15 cellular contexts compared by ENCODE assay signal in the genomic region with DNA sequence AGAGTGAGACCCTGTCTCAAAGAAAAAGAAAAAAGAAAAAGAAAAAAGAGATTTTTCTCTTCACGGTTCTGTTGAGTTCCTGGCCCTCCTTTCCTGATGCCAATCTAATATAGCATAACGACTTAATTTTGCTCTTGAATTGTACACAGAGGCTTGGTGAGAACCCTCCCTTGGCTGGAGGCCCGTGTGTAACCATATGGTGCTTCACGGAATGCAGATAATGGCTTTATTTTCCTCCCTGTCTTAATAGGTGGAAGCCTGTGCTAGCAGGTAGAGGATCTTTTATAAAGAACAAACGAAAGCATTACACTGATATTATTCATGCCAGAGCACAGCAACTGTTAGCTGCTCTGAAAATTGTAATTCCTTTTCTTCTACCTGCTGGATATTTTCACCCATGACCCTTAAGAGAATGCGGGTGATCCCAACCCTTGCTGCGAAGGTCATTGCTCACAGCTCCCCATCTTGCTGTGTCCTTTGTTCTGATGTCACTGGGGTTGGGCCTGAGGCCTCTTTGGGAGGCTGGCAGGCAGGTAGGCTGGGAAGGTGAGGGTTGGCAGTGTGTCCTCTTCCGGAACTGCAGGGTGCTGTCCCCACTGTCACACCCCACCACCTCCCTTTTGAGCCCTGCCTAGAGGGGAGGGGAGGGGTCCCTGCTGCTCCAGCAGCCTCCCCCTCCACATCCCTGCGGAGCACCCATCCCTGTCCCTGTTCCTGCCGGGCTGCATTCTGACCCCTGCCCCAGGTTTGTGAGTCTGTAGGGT.
"Had no signal": no experiment of that assay in that cellular context is flagged by ENCODE, and none has a peak within 500 bp of the region (broad histone marks: within the 10 kb centered on the region; RNA-seq: fewer than 3 reads in every experiment).

No MANE protein-coding gene starts in this region.

- H3K27me3 Mint-ChIP-seq: activated naive CD8-positive, alpha-beta T cell treated with anti-CD3 and anti-CD28 coated beads, Interleukin-2, amount 10 ng/mL, durations not matched to agents 7 days and 5 days had no signal

- H3K36me3 ChIP-seq: breast epithelium, heart right ventricle, left ventricle myocardium inferior, thoracic aorta, uterus had no signal

- H3K27ac Mint-ChIP-seq: activated CD4-positive, alpha-beta memory T cell treated with anti-CD3 and anti-CD28 coated beads, Interleukin-2, amount 10 ng/mL, durations not matched to agents 7 days and 5 days; activated naive CD8-positive, alpha-beta T cell treated with anti-CD3 and anti-CD28 coated beads, Interleukin-2, amount 10 ng/mL, durations not matched to agents 7 days and 5 days; memory B cell; nephron; stimulated activated naive CD8-positive, alpha-beta T cell treated with anti-CD3 and anti-CD28 coated beads, Interleukin-15, Interleukin-2, amounts not matched to agents 100 ng/mL and 50 ng/mL, for 24 hours had no signal

- H3K27ac ChIP-seq: breast epithelium, heart right ventricle, left ventricle myocardium inferior, thoracic aorta, uterus had no signal

- H3K27me3 ChIP-seq: breast epithelium, heart right ventricle, uterus had no signal

- H3K9me3 ChIP-seq: breast epithelium, heart right ventricle, left ventricle myocardium inferior, thoracic aorta, uterus had no signal

- DNase-seq: activated CD4-positive, alpha-beta memory T cell treated with anti-CD3 and anti-CD28 coated beads, Interleukin-2, amount 10 ng/mL, durations not matched to agents 7 days and 5 days; activated gamma-delta T cell treated with Interleukin-2 at 50 U/mL for 16 hours; activated naive CD8-positive, alpha-beta T cell treated with anti-CD3 and anti-CD28 coated beads, Interleukin-2, amount 10 ng/mL, durations not matched to agents 7 days and 5 days; activated T-cell treated with anti-CD3 and anti-CD28 coated beads, Interleukin-2, amount 50 U/mL, for 48 hours; anterior cingulate cortex; foreskin melanocyte; heart right ventricle; left ventricle myocardium inferior; stimulated activated CD4-positive, alpha-beta T cell treated with anti-CD3 and anti-CD28 coated beads, Interleukin-2, amount 100 ng/mL, for 48 hours; uterus had no signal

- H3K9me3 Mint-ChIP-seq: activated CD4-positive, alpha-beta memory T cell treated with anti-CD3 and anti-CD28 coated beads, Interleukin-2, amount 10 ng/mL, durations not matched to agents 7 days and 5 days; activated naive CD8-positive, alpha-beta T cell treated with anti-CD3 and anti-CD28 coated beads, Interleukin-2, amount 10 ng/mL, durations not matched to agents 7 days and 5 days; stimulated activated naive CD8-positive, alpha-beta T cell treated with anti-CD3 and anti-CD28 coated beads, Interleukin-15, Interleukin-2, amounts not matched to agents 100 ng/mL and 50 ng/mL, for 24 hours had no signal

- H3K4me1 ChIP-seq: breast epithelium, uterus had no signal

- H3K36me3 Mint-ChIP-seq: activated naive CD8-positive, alpha-beta T cell treated with anti-CD3 and anti-CD28 coated beads, Interleukin-2, amount 10 ng/mL, durations not matched to agents 7 days and 5 days; memory B cell had no signal

- H3K4me1 Mint-ChIP-seq: activated CD4-positive, alpha-beta memory T cell treated with anti-CD3 and anti-CD28 coated beads, Interleukin-2, amount 10 ng/mL, durations not matched to agents 7 days and 5 days; activated naive CD8-positive, alpha-beta T cell treated with anti-CD3 and anti-CD28 coated beads, Interleukin-2, amount 10 ng/mL, durations not matched to agents 7 days and 5 days; memory B cell had no signal

- H3K4me3 ChIP-seq: breast epithelium, heart right ventricle, left ventricle myocardium inferior, thoracic aorta, uterus had no signal

- ATAC-seq: heart right ventricle had no signal

- H3K4me3 Mint-ChIP-seq: activated CD4-positive, alpha-beta memory T cell treated with anti-CD3 and anti-CD28 coated beads, Interleukin-2, amount 10 ng/mL, durations not matched to agents 7 days and 5 days; activated naive CD8-positive, alpha-beta T cell treated with anti-CD3 and anti-CD28 coated beads, Interleukin-2, amount 10 ng/mL, durations not matched to agents 7 days and 5 days; memory B cell; nephron; stimulated activated naive CD8-positive, alpha-beta T cell treated with anti-CD3 and anti-CD28 coated beads, Interleukin-15, Interleukin-2, amounts not matched to agents 100 ng/mL and 50 ng/mL, for 24 hours had no signal
